In the genomic region with DNA sequence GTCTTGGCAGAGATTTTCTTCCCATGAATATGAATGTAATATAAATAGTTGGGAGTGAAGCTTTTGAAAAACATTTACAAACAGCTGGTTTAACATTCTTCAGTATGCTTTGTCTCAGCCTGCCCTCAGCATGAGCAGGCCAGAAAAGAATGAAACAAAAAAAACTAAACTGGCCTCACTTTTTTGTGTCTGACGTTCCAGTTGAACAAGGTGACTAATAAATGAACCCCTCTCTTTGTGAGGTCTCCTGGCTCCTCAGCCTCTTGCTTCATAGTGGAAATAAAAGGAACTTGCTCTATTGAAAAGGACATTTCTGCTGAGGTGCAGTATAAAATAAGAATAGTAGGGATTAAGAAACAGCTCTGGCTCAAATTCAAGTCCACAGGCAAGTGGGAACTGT, we compare ENCODE assay signal across 13 cellular contexts. TPM values are rescaled to one million over a fixed set of nuclear protein-coding genes. Genes with fewer than 3 reads are reported as not detected.
DNase-seq lines count a peak whose midpoint lies in the region; ATAC-seq and TF ChIP-seq lines count a peak whose summit lies in the region.
"Had no signal": no experiment of that assay in that cellular context is flagged by ENCODE, and none has a peak within 500 bp of the region (broad histone marks: within the 10 kb centered on the region; RNA-seq: fewer than 3 reads in every experiment).

No MANE protein-coding gene starts in this region.

- H3K4me3 ChIP-seq in BJ (ENCODE audit: low read depth, low read length), result no peak overlapping the region
- H3K4me3 ChIP-seq in neural progenitor cell, result no peak overlapping the region
- H3K4me3 ChIP-seq: body of pancreas, PC-9, right lobe of liver had no signal

- H3K36me3 ChIP-seq in BJ (ENCODE audit: control insufficient read depth, insufficient read depth, low read length) (no peaks in the 10 kb centered on the region), neural progenitor cell (no peaks in the 10 kb centered on the region)
- H3K36me3 ChIP-seq: right lobe of liver had no signal

- no peak overlapping the region for H3K9ac ChIP-seq in neural progenitor cell

- no peak overlapping the region for H3K4me3 Mint-ChIP-seq in neural progenitor cell
- H3K4me3 Mint-ChIP-seq: immature natural killer cell; stimulated activated naive B cell treated with anti-CD40 and anti-IgM and Interleukin-4, amounts not matched to agents 10 μg/mL and 1 μg/mL and 100 μg/mL, for 72 hours had no signal

- no peak overlapping the region for H3K27ac Mint-ChIP-seq in neural progenitor cell
- H3K27ac Mint-ChIP-seq: immature natural killer cell; stimulated activated naive B cell treated with anti-CD40 and anti-IgM and Interleukin-4, amounts not matched to agents 10 μg/mL and 1 μg/mL and 100 μg/mL, for 72 hours had no signal

- DNase-seq in BJ (ENCODE audit: low read depth) (peak; percentile 84), RWPE1 (ENCODE audit: low spot score) (peak; percentile 55), neural progenitor cell (ENCODE audit: low spot score) (no peak), T-helper 2 cell (no peak), NCI-H146 treated with DMSO at 0.1 percent for 48 hours (lab: John Stamatoyannopoulos, UW; ENCODE audit: unreplicated experiment) (no peak)
- no peak for DNase-seq in activated naive CD4-positive, alpha-beta T cell (lab: John Stamatoyannopoulos, UW)
- DNase-seq: immature natural killer cell; PC-9; right lobe of liver; stimulated activated naive B cell treated with anti-CD40 and anti-IgM and Interleukin-4, amounts not matched to agents 10 μg/mL and 1 μg/mL and 100 μg/mL, for 72 hours had no signal

- no peaks in the 10 kb centered on the region for H3K36me3 Mint-ChIP-seq in neural progenitor cell
- H3K36me3 Mint-ChIP-seq: immature natural killer cell had no signal

- peaks cover 4% of the 10 kb centered on the region for H3K9me3 Mint-ChIP-seq in neural progenitor cell
- H3K9me3 Mint-ChIP-seq: immature natural killer cell; stimulated activated naive B cell treated with anti-CD40 and anti-IgM and Interleukin-4, amounts not matched to agents 10 μg/mL and 1 μg/mL and 100 μg/mL, for 72 hours had no signal

- H3K27me3 ChIP-seq in BJ (ENCODE audit: control insufficient read depth, insufficient read depth, low read length) (no peaks in the 10 kb centered on the region), neural progenitor cell (no peaks in the 10 kb centered on the region)
- H3K27me3 ChIP-seq: body of pancreas, right lobe of liver had no signal

- H3K27me3 Mint-ChIP-seq in neural progenitor cell (ENCODE audit: insufficient read depth, low read depth), result peaks cover 4% of the 10 kb centered on the region
- H3K27me3 Mint-ChIP-seq: stimulated activated naive B cell treated with anti-CD40 and anti-IgM and Interleukin-4, amounts not matched to agents 10 μg/mL and 1 μg/mL and 100 μg/mL, for 72 hours had no signal

- TF ChIP-seq CTCF in BJ (IDR thresholded peaks at IDR 0.05; ENCODE audit: insufficient read depth, low read depth, low read length) (no peak), RWPE1 (conservative IDR thresholded peaks at IDR 0.05; ENCODE audit: low read depth) (no peak), neural progenitor cell (IDR thresholded peaks at IDR 0.05) (no peak)

- H2AFZ ChIP-seq in neural progenitor cell (replicated peaks), result no peak overlapping the region
- H2AFZ ChIP-seq: PC-9 had no signal

- H3K9me3 ChIP-seq in neural progenitor cell (ENCODE audit: low read depth), result no peaks in the 10 kb centered on the region
- H3K9me3 ChIP-seq: body of pancreas, right lobe of liver had no signal

- POLR2A ChIA-PET in BJ (lab: Charles Lee) (no interaction called here), RWPE1 (lab: Yijun Ruan, JAX; ENCODE audit: low non-redundant PET) (no interaction called here)

- H4K20me1 ChIP-seq in neural progenitor cell (ENCODE audit: low read depth), result peaks cover 6% of the 10 kb centered on the region

- ATAC-seq in esophagus mucosa, result peak; percentile 80
- ATAC-seq in HG03039 (IDR thresholded peaks at IDR 0.05; ENCODE audit: unreplicated experiment), result no peak
- ATAC-seq: body of pancreas; stimulated activated naive B cell treated with anti-CD40 and anti-IgM and Interleukin-4, amounts not matched to agents 10 μg/mL and 1 μg/mL and 100 μg/mL, for 72 hours had no signal

- peaks cover 7% of the 10 kb centered on the region for H3K79me2 ChIP-seq in neural progenitor cell (ENCODE audit: low read depth)

- H3F3A ChIP-seq in neural progenitor cell (ENCODE audit: low read depth), result peaks cover 5% of the 10 kb centered on the region

- CTCF ChIA-PET in BJ (lab: Yijun Ruan, JAX), result no interaction called here
- CTCF ChIA-PET in RWPE1 (lab: Yijun Ruan, JAX), result interaction anchor here (0.7 kb wide), 1 partner anchor 37 kb away, joined by 3 read pairs; no protein-coding TSS in a partner anchor

- H3K4me1 Mint-ChIP-seq in neural progenitor cell, result peaks cover 24% of the 10 kb centered on the region

- peak overlapping the region; percentile 84 for H3K27ac ChIP-seq in RWPE1
- no peak overlapping the region for H3K27ac ChIP-seq in neural progenitor cell
- H3K27ac ChIP-seq: PC-9 had no signal

- peaks cover 8% of the 10 kb centered on the region for H3K4me1 ChIP-seq in neural progenitor cell
- H3K4me1 ChIP-seq: body of pancreas had no signal

- H3K4me2 ChIP-seq in neural progenitor cell, result peak overlapping the region; percentile 4
- H3K4me2 ChIP-seq: PC-9 had no signal

RNA-seq across cellular contexts. Expression of a gene that starts 9.4 kb away (rescaled TPM):
- 2.5 and 2.7 TPM in 2 replicates for polyA plus RNA-seq in BJ (2011; rRNA removed)
- polyA minus RNA-seq in BJ (2011; rRNA and poly(A)+ RNA removed), result 1.3 and 1.5 TPM in 2 replicates
- total RNA-seq in esophagus mucosa (0.96 TPM), neural progenitor cell (ENCODE audit: low replicate concordance) (5.6 and 10.4 TPM in 2 replicates)

RNA-seq across cellular contexts. Expression of a gene that starts 37.7 kb away (rescaled TPM):
- polyA plus RNA-seq in BJ (2011; rRNA removed), result 5.1 and 7.0 TPM in 2 replicates
- 10.0 and 17.8 TPM in 2 replicates for polyA minus RNA-seq in BJ (2011; rRNA and poly(A)+ RNA removed)
- total RNA-seq in esophagus mucosa (3.6 TPM), neural progenitor cell (ENCODE audit: low replicate concordance) (3.6 and 3.9 TPM in 2 replicates)

Comparison
In these comparisons a context has a peak if more than half of its experiments do, and no peak if none do; other contexts are left out.
1. DNase-seq: peak in BJ (single experiment) and RWPE1 (single experiment); none in neural progenitor cell (single experiment), activated naive CD4-positive, alpha-beta T cell (0 of 4), T-helper 2 cell (0 of 5) and NCI-H146 treated with DMSO at 0.1 percent for 48 hours (single experiment).